In the genomic region with DNA sequence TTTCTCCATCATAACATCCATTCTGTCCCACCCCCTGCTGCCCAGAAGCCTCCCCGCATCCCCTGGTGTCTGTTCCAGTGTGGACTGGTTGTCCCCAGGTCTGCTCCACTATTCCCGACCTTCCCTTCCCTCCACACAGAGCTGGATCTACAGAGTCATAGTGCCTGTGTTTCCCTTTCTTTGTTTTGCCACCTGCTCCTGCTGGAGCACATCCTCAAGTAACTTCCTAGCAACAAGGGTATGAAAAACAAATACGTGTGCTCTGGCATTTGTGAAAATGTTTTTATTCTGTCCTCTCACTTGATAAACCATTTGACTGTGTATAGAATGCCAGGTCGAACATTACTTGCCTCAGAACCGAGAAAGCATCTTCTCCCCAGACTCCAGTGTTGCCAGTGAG, we compare ENCODE assay signal across 33 cellular contexts. TPM values are rescaled to one million over a fixed set of nuclear protein-coding genes. Genes with fewer than 3 reads are reported as not detected.
"Had no signal": no experiment of that assay in that cellular context is flagged by ENCODE, and none has a peak within 500 bp of the region (broad histone marks: within the 10 kb centered on the region; RNA-seq: fewer than 3 reads in every experiment).

No MANE protein-coding gene starts in this region.

- DNase-seq: activated B cell treated with CpG ODN at 0.5 μM for 24 hours; activated CD4-positive, alpha-beta T cell treated with anti-CD3 and anti-CD28 coated beads for 48 hours; activated CD4-positive, alpha-beta T cell treated with anti-CD3 and anti-CD28 coated beads, Interleukin-2, amount 50 U/mL, for 1 hour; activated CD4-positive, alpha-beta T cell treated with anti-CD3 and anti-CD28 coated beads, Interleukin-2, amount 50 U/mL, for 48 hours; activated CD8-positive, alpha-beta memory T cell treated with anti-CD3 and anti-CD28 coated beads for 24 hours; activated CD8-positive, alpha-beta T cell treated with anti-CD3 and anti-CD28 coated beads for 36 hours; activated effector memory CD4-positive, alpha-beta T cell treated with Interleukin-2 at 50 U/mL for 16 hours; activated gamma-delta T cell treated with Interleukin-2 at 50 U/mL for 16 hours; activated naive CD4-positive, alpha-beta T cell treated with Interleukin-2 at 50 U/mL for 16 hours; activated naive CD8-positive, alpha-beta T cell treated with anti-CD3 and anti-CD28 coated beads for 36 hours; activated naive CD8-positive, alpha-beta T cell treated with anti-CD3 and anti-CD28 coated beads, Interleukin-2, amount 50 U/mL, for 24 hours; activated T-cell treated with anti-CD3 and anti-CD28 coated beads, Interleukin-2, amount 50 U/mL, for 4 hours; adrenal gland; amygdala; aorta; body of pancreas; central memory CD4-positive, alpha-beta T cell; colonic mucosa; effector memory CD4-positive, alpha-beta T cell; endodermal cell; erythroblast; foreskin keratinocyte; gastrocnemius medialis; glutamatergic neuron; heart left ventricle; T-helper 1 cell; T-helper 17 cell; T1000; WERI-Rb-1 had no signal

- ATAC-seq: activated CD4-positive, CD25-positive, alpha-beta regulatory T cell treated with anti-CD3 and anti-CD28 coated beads, Interleukin-2, amount 50 U/mL, for 24 hours; activated CD8-positive, alpha-beta T cell treated with anti-CD3 and anti-CD28 coated beads for 36 hours; activated naive CD8-positive, alpha-beta T cell treated with anti-CD3 and anti-CD28 coated beads, Interleukin-2, amount 50 U/mL, for 24 hours; activated T-cell treated with anti-CD3 and anti-CD28 coated beads, Interleukin-2, amount 50 U/mL, for 4 hours; activated T-helper 17 cell treated with anti-CD3 and anti-CD28 coated beads, Interleukin-2, amount 50 U/mL, for 72 hours; body of pancreas; foreskin keratinocyte; gastrocnemius medialis; heart left ventricle; T-helper 17 cell had no signal

- H3K27me3 Mint-ChIP-seq: activated naive CD4-positive, alpha-beta T cell treated with anti-CD3 and anti-CD28 coated beads, Interleukin-2, amount 50 U/mL, for 24 hours; activated naive CD8-positive, alpha-beta T cell treated with anti-CD3 and anti-CD28 coated beads, Interleukin-2, amount 50 U/mL, for 24 hours had no signal

- H3K9me3 Mint-ChIP-seq: activated B cell treated with CpG ODN at 0.5 μM for 24 hours; activated CD8-positive, alpha-beta T cell treated with anti-CD3 and anti-CD28 coated beads for 36 hours; activated naive CD4-positive, alpha-beta T cell treated with anti-CD3 and anti-CD28 coated beads, Interleukin-2, amount 50 U/mL, for 24 hours; activated naive CD8-positive, alpha-beta T cell treated with anti-CD3 and anti-CD28 coated beads for 36 hours; activated naive CD8-positive, alpha-beta T cell treated with anti-CD3 and anti-CD28 coated beads, Interleukin-2, amount 50 U/mL, for 24 hours; activated T-cell treated with anti-CD3 and anti-CD28 coated beads, Interleukin-2, amount 50 U/mL, for 4 hours; activated T-helper 17 cell treated with anti-CD3 and anti-CD28 coated beads, Interleukin-2, amount 50 U/mL, for 72 hours; endodermal cell; T-helper 2 cell treated with Interferon-gamma antibody and Interleukin-4, amounts not matched to agents 5 μg/mL and 100 μg/mL, for 36 hours had no signal

- H3K4me3 Mint-ChIP-seq: activated B cell treated with CpG ODN at 0.5 μM for 24 hours; activated CD8-positive, alpha-beta T cell treated with anti-CD3 and anti-CD28 coated beads for 36 hours; activated naive CD4-positive, alpha-beta T cell treated with anti-CD3 and anti-CD28 coated beads, Interleukin-2, amount 50 U/mL, for 24 hours; activated naive CD8-positive, alpha-beta T cell treated with anti-CD3 and anti-CD28 coated beads for 36 hours; activated naive CD8-positive, alpha-beta T cell treated with anti-CD3 and anti-CD28 coated beads, Interleukin-2, amount 50 U/mL, for 24 hours; activated T-cell treated with anti-CD3 and anti-CD28 coated beads, Interleukin-2, amount 50 U/mL, for 4 hours; activated T-helper 17 cell treated with anti-CD3 and anti-CD28 coated beads, Interleukin-2, amount 50 U/mL, for 72 hours; endodermal cell; T-helper 17 cell; T-helper 2 cell treated with Interferon-gamma antibody and Interleukin-4, amounts not matched to agents 5 μg/mL and 100 μg/mL, for 36 hours had no signal

- H3K36me3 Mint-ChIP-seq: activated naive CD4-positive, alpha-beta T cell treated with anti-CD3 and anti-CD28 coated beads, Interleukin-2, amount 50 U/mL, for 24 hours had no signal

- H3K27ac Mint-ChIP-seq: activated B cell treated with CpG ODN at 0.5 μM for 24 hours; activated CD8-positive, alpha-beta T cell treated with anti-CD3 and anti-CD28 coated beads for 36 hours; activated naive CD4-positive, alpha-beta T cell treated with anti-CD3 and anti-CD28 coated beads, Interleukin-2, amount 50 U/mL, for 24 hours; activated naive CD8-positive, alpha-beta T cell treated with anti-CD3 and anti-CD28 coated beads for 36 hours; activated naive CD8-positive, alpha-beta T cell treated with anti-CD3 and anti-CD28 coated beads, Interleukin-2, amount 50 U/mL, for 24 hours; activated T-helper 17 cell treated with anti-CD3 and anti-CD28 coated beads, Interleukin-2, amount 50 U/mL, for 72 hours; endodermal cell; T-helper 17 cell; T-helper 2 cell treated with Interferon-gamma antibody and Interleukin-4, amounts not matched to agents 5 μg/mL and 100 μg/mL, for 36 hours had no signal

- H3K4me1 Mint-ChIP-seq: activated B cell treated with CpG ODN at 0.5 μM for 24 hours; activated naive CD4-positive, alpha-beta T cell treated with anti-CD3 and anti-CD28 coated beads, Interleukin-2, amount 50 U/mL, for 24 hours; activated naive CD8-positive, alpha-beta T cell treated with anti-CD3 and anti-CD28 coated beads for 36 hours; activated naive CD8-positive, alpha-beta T cell treated with anti-CD3 and anti-CD28 coated beads, Interleukin-2, amount 50 U/mL, for 24 hours; activated T-helper 17 cell treated with anti-CD3 and anti-CD28 coated beads, Interleukin-2, amount 50 U/mL, for 72 hours; endodermal cell; T-helper 17 cell had no signal

RNA-seq across cellular contexts. Expression of a gene that starts 29.9 kb away (rescaled TPM):
- total RNA-seq: activated B cell treated with CpG ODN at 0.5 μM for 24 hours; activated naive CD8-positive, alpha-beta T cell treated with anti-CD3 and anti-CD28 coated beads for 36 hours; activated T-cell treated with anti-CD3 and anti-CD28 coated beads, Interleukin-2, amount 50 U/mL, for 4 hours; activated T-helper 17 cell treated with anti-CD3 and anti-CD28 coated beads, Interleukin-2, amount 50 U/mL, for 72 hours; T-helper 17 cell had no signal
